20 cellular contexts compared by ENCODE assay signal in the genomic region with DNA sequence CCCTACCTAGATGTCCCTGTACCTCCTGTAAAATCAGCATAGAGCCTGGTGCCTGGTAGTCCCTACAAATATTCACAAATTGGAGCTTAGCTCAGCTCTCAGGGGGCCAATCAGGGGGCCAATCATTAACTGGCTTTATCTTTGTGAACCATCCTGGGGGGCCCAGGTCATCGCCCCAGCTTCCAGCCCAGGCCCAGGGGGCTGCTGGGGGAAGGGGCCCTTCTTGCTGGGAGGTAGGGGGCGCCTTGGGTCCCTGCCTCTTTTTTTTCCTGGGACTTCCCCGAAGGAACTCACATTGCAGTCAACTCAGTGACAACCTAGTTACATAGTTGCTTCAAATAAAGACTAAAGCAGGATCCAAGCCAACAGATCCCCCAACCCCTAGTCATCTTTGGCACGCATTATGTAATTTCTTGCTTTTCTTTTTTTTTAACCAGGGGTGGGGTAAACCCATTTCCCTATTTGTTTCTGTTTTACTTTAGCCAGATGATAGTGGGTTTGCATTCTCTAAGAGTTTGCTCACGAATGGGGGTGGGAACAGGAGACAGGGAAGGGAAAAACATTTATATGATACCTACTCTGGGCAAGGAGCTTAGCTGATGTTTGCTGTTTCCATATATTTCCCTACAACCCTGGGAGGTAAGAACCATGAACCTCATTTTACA. TPM values are rescaled to one million over a fixed set of nuclear protein-coding genes. Genes with fewer than 3 reads are reported as not detected.
DNase-seq lines count a peak whose midpoint lies in the region; ATAC-seq, FAIRE-seq and TF ChIP-seq lines count a peak whose summit lies in the region.
"Had no signal": no experiment of that assay in that cellular context is flagged by ENCODE, and none has a peak within 500 bp of the region (broad histone marks: within the 10 kb centered on the region; RNA-seq: fewer than 3 reads in every experiment).

No MANE protein-coding gene starts in this region.

- H3K4me2 ChIP-seq in K562 (ENCODE audit: insufficient read depth, low read length), result no peak overlapping the region
- H3K4me2 ChIP-seq in Karpas-422 (ENCODE audit: low read depth, low read length, poor library complexity, severe bottlenecking), result no peak overlapping the region

- no peaks in the 10 kb centered on the region for H3K9me1 ChIP-seq in K562 (ENCODE audit: control insufficient read depth, insufficient read depth, low read length)

- H3K79me2 ChIP-seq in K562 (ENCODE audit: control insufficient read depth, insufficient read depth, low read length), result no peaks in the 10 kb centered on the region
- no peaks in the 10 kb centered on the region for H3K79me2 ChIP-seq in Karpas-422 (ENCODE audit: low read length)

- H3K27ac Mint-ChIP-seq in naive thymus-derived CD4-positive, alpha-beta T cell, result peak overlapping the region in 1 of 9 donors; percentile 36
- no peak overlapping the region for H3K27ac Mint-ChIP-seq in CD4-positive, alpha-beta T cell
- H3K27ac Mint-ChIP-seq: activated naive CD4-positive, alpha-beta T cell treated with anti-CD3 and anti-CD28 coated beads, Interleukin-2, amount 50 U/mL, for 24 hours; stimulated activated naive CD8-positive, alpha-beta T cell treated with anti-CD3 and anti-CD28 coated beads, Interleukin-15, Interleukin-2, amounts not matched to agents 100 ng/mL and 50 ng/mL, for 24 hours had no signal

- no peaks in the 10 kb centered on the region for H3K9me2 ChIP-seq in Karpas-422 (replicated peaks; ENCODE audit: insufficient read depth, low read length)

- no TSS peak for BruUV-seq in K562 (replicated peaks; lab: Mats Ljungman, UMichigan)

- H3K9ac ChIP-seq in K562 (ENCODE audit: insufficient read depth in 1 of 2, low read depth in 2 of 2, low read length in 2 of 2) (peak overlapping the region in 1 of 2 experiments; percentile 14; a peak in 1 of 4 replicates), Karpas-422 (ENCODE audit: low read length) (no peak overlapping the region)

- H3K9me3 ChIP-seq in K562 (replicated peaks; ENCODE audit: control insufficient read depth, insufficient read depth, low read depth, low read length), result no peaks in the 10 kb centered on the region
- no peaks in the 10 kb centered on the region for H3K9me3 ChIP-seq in naive thymus-derived CD4-positive, alpha-beta T cell (ENCODE audit: control insufficient read depth in 2 of 3, low read length in 3 of 3)
- H3K9me3 ChIP-seq in Karpas-422 (ENCODE audit: low read length), result no peaks in the 10 kb centered on the region
- no peaks in the 10 kb centered on the region for H3K9me3 ChIP-seq in CD4-positive, alpha-beta T cell (ENCODE audit: control insufficient read depth, low read length)
- H3K9me3 ChIP-seq: MG63 had no signal

- no peak for TF ChIP-seq POLR2A in K562 (conservative IDR thresholded peaks at IDR 0.05)

- CTCF ChIA-PET in K562 (lab: Yijun Ruan, JAX; ENCODE audit: low intra/inter-chr PET ratio), result interaction anchor here (0.7 kb wide), 1 partner anchor 314 kb away, joined by 3 read pairs; no protein-coding TSS in a partner anchor
- CTCF ChIA-PET in naive thymus-derived CD4-positive, alpha-beta T cell (lab: Charles Lee), result interaction anchor here (1.8 to 2.9 kb wide), 2 partner anchors 311 to 316 kb away, joined by 6 to 10 read pairs; no protein-coding TSS in a partner anchor
- CTCF ChIA-PET in CD4-positive, alpha-beta T cell (lab: Charles Lee), result no interaction called here

- no peak overlapping the region for H3K4me3 Mint-ChIP-seq in naive thymus-derived CD4-positive, alpha-beta T cell
- no peak overlapping the region for H3K4me3 Mint-ChIP-seq in CD4-positive, alpha-beta T cell
- H3K4me3 Mint-ChIP-seq: activated naive CD4-positive, alpha-beta T cell treated with anti-CD3 and anti-CD28 coated beads, Interleukin-2, amount 50 U/mL, for 24 hours; stimulated activated naive CD8-positive, alpha-beta T cell treated with anti-CD3 and anti-CD28 coated beads, Interleukin-15, Interleukin-2, amounts not matched to agents 100 ng/mL and 50 ng/mL, for 24 hours had no signal

- H3K9me3 Mint-ChIP-seq in naive thymus-derived CD4-positive, alpha-beta T cell, result no peaks in the 10 kb centered on the region
- no peaks in the 10 kb centered on the region for H3K9me3 Mint-ChIP-seq in CD4-positive, alpha-beta T cell
- H3K9me3 Mint-ChIP-seq: activated naive CD4-positive, alpha-beta T cell treated with anti-CD3 and anti-CD28 coated beads, Interleukin-2, amount 50 U/mL, for 24 hours; stimulated activated naive CD8-positive, alpha-beta T cell treated with anti-CD3 and anti-CD28 coated beads, Interleukin-15, Interleukin-2, amounts not matched to agents 100 ng/mL and 50 ng/mL, for 24 hours had no signal

- peaks cover 0 to 15% (median 0%) of the 10 kb centered on the region in 5 donors for H3K27me3 Mint-ChIP-seq in naive thymus-derived CD4-positive, alpha-beta T cell
- peaks cover 4% of the 10 kb centered on the region for H3K27me3 Mint-ChIP-seq in CD4-positive, alpha-beta T cell

- peaks cover 0 to 6% (median 0%) of the 10 kb centered on the region in 7 donors for H3K4me1 Mint-ChIP-seq in naive thymus-derived CD4-positive, alpha-beta T cell
- no peaks in the 10 kb centered on the region for H3K4me1 Mint-ChIP-seq in CD4-positive, alpha-beta T cell (ENCODE audit: low read depth)
- H3K4me1 Mint-ChIP-seq: activated naive CD4-positive, alpha-beta T cell treated with anti-CD3 and anti-CD28 coated beads, Interleukin-2, amount 50 U/mL, for 24 hours had no signal

- H4K20me1 ChIP-seq in K562 (replicated peaks; ENCODE audit: control insufficient read depth, insufficient read depth, low read length), result no peaks in the 10 kb centered on the region
- H4K20me1 ChIP-seq in Karpas-422 (ENCODE audit: insufficient read depth, low read depth, low read length), result no peaks in the 10 kb centered on the region

- H3K27ac ChIP-seq in K562 (ENCODE audit: extremely low read depth, low read depth, low read length) (no peak overlapping the region), Karpas-422 (ENCODE audit: low read length) (no peak overlapping the region)
- no peak overlapping the region for H3K27ac ChIP-seq in naive thymus-derived CD4-positive, alpha-beta T cell (ENCODE audit: low read depth, low read length)
- H3K27ac ChIP-seq in CD4-positive, alpha-beta T cell (ENCODE audit: low read depth, low read length), result no peak overlapping the region
- H3K27ac ChIP-seq: cardiac muscle cell had no signal

- H3K27me3 ChIP-seq in K562 (ENCODE audit: control insufficient read depth in 2 of 2, insufficient read depth in 2 of 2, low read length in 2 of 2) (peaks cover 10 to 31% of the 10 kb centered on the region in 2 experiments; a peak in 4 of 5 replicates), Karpas-422 (ENCODE audit: low read length) (no peaks in the 10 kb centered on the region)
- no peaks in the 10 kb centered on the region for H3K27me3 ChIP-seq in naive thymus-derived CD4-positive, alpha-beta T cell (ENCODE audit: control insufficient read depth in 2 of 2, insufficient read depth in 2 of 2, low read length in 2 of 2)
- H3K27me3 ChIP-seq in CD4-positive, alpha-beta T cell (ENCODE audit: control insufficient read depth, insufficient read depth, low read length), result no peaks in the 10 kb centered on the region
- H3K27me3 ChIP-seq: cardiac muscle cell, MG63 had no signal

- no peak for TF ChIP-seq RAD21 in Ishikawa (IDR thresholded peaks at IDR 0.05; ENCODE audit: low read depth)
- TF ChIP-seq RAD21 in K562 (CRISPR knock-in tag; conservative IDR thresholded peaks at IDR 0.05 in 1 of 2, IDR thresholded peaks at IDR 0.05 in 1 of 2), result no peak

- in situ Hi-C loops in K562 (cut with MboI), result no loop called here

- peak; percentile 32 for FAIRE-seq in K562 (lab: Jason Lieb, UNC)
- FAIRE-seq: TTC549 had no signal

- no peak for TF ChIP-seq CTCF in AG10803 (conservative IDR thresholded peaks at IDR 0.05; ENCODE audit: low read length)
- TF ChIP-seq CTCF in K562 (IDR thresholded peaks at IDR 0.05 in 2 of 3, conservative IDR thresholded peaks at IDR 0.05 in 1 of 3; ENCODE audit: insufficient read depth in 2 of 3, low read depth in 1 of 3, low read length in 3 of 3), result no peak
- no peak for TF ChIP-seq CTCF in CD4-positive, alpha-beta T cell (IDR thresholded peaks at IDR 0.05)

- TF ChIP-seq EP300 in Ishikawa (IDR thresholded peaks at IDR 0.05; ENCODE audit: borderline replicate concordance) (no peak), K562 (IDR thresholded peaks at IDR 0.05; ENCODE audit: low read length) (no peak)

- 7% methylated on average over 5 of the region's 5 CpGs for WGBS in K562 (ENCODE audit: insufficient coverage, low coverage, missing lambda C conversion rate)

- H2AFZ ChIP-seq in K562 (ENCODE audit: low read depth, low read length) (no peak overlapping the region), Karpas-422 (ENCODE audit: low read length) (no peak overlapping the region)

- H3K4me3 ChIP-seq in AG10803 (ENCODE audit: low read length) (no peak overlapping the region), K562 (no peak overlapping the region), Karpas-422 (ENCODE audit: low read length) (no peak overlapping the region)
- H3K4me3 ChIP-seq in naive thymus-derived CD4-positive, alpha-beta T cell (ENCODE audit: low read length), result no peak overlapping the region
- H3K4me3 ChIP-seq: cardiac muscle cell, MG63 had no signal

- ATAC-seq in K562 (no peak), HG03521 (IDR thresholded peaks at IDR 0.05; ENCODE audit: unreplicated experiment) (no peak), GM18520 (IDR thresholded peaks at IDR 0.05; ENCODE audit: unreplicated experiment) (no peak)
- peak; percentile 59 for ATAC-seq in naive thymus-derived CD4-positive, alpha-beta T cell
- no peak for ATAC-seq in CD4-positive, alpha-beta T cell (ENCODE audit: poor library complexity)
- ATAC-seq: HCT116, left colon, Panc1, SK-N-SH treated with all-trans-retinoic acid at 6 μM for 48 hours had no signal

- H3K36me3 ChIP-seq in K562 (ENCODE audit: control insufficient read depth, insufficient read depth, low read length) (no peaks in the 10 kb centered on the region), Karpas-422 (ENCODE audit: insufficient read depth, low read length) (no peaks in the 10 kb centered on the region)
- no peaks in the 10 kb centered on the region for H3K36me3 ChIP-seq in naive thymus-derived CD4-positive, alpha-beta T cell (ENCODE audit: control insufficient read depth in 2 of 3, insufficient read depth in 3 of 3, low read length in 3 of 3)
- H3K36me3 ChIP-seq: cardiac muscle cell, MG63 had no signal

- intact Hi-C loops in K562 (cut with micrococcal nuclease), result no loop called here
- intact Hi-C loops in naive thymus-derived CD4-positive, alpha-beta T cell (cut with micrococcal nuclease), result no loop called here
- intact Hi-C loops in CD4-positive, alpha-beta T cell (cut with DNase I, micrococcal nuclease), result loop anchor here (10.0 kb wide), 2 partner anchors 98 to 158 kb away; no protein-coding TSS in a partner anchor

- peaks cover 6 to 9% of the 10 kb centered on the region in 2 experiments; a peak in 4 of 5 replicates for H3K4me1 ChIP-seq in K562 (replicated peaks in 1 of 2; ENCODE audit: control insufficient read depth in 2 of 2, insufficient read depth in 2 of 2, low read length in 2 of 2)
- H3K4me1 ChIP-seq in naive thymus-derived CD4-positive, alpha-beta T cell (ENCODE audit: control insufficient read depth in 2 of 2, insufficient read depth in 2 of 2, low read length in 2 of 2), result no peaks in the 10 kb centered on the region
- no peaks in the 10 kb centered on the region for H3K4me1 ChIP-seq in Karpas-422 (ENCODE audit: low read length)

- POLR2A ChIA-PET in K562 (lab: Yijun Ruan, JAX), result interaction anchor here (1.0 to 2.1 kb wide), 6 partner anchors 10 to 75 kb away, joined by 3 to 17 read pairs (median 4); partner anchors contain the start of gene MRPS18A
- POLR2A ChIA-PET in naive thymus-derived CD4-positive, alpha-beta T cell (lab: Charles Lee), result interaction anchor here (0.9 kb wide), 1 partner anchor 316 kb away, joined by 3 read pairs; no protein-coding TSS in a partner anchor
- POLR2A ChIA-PET in CD4-positive, alpha-beta T cell (lab: Charles Lee), result no interaction called here

- DNase-seq in AG10803 (ENCODE audit: low read depth), result peak; percentile 48
- DNase-seq in K562 (ENCODE audit: extremely low read depth in 1 of 4, low spot score in 3 of 4), result no peak
- no peak for DNase-seq in naive thymus-derived CD4-positive, alpha-beta T cell
- no peak for DNase-seq in Karpas-422
- DNase-seq in CD4-positive, alpha-beta T cell, result no peak
- DNase-seq: GF-D8, left colon, MG63, NCI-H2029 treated with DMSO at 0.1 percent for 48 hours, NCI-H524 treated with DMSO at 0.1 percent for 48 hours had no signal

- H3K36me3 Mint-ChIP-seq in naive thymus-derived CD4-positive, alpha-beta T cell, result no peaks in the 10 kb centered on the region
- no peaks in the 10 kb centered on the region for H3K36me3 Mint-ChIP-seq in CD4-positive, alpha-beta T cell (ENCODE audit: low read depth)
- H3K36me3 Mint-ChIP-seq: activated naive CD4-positive, alpha-beta T cell treated with anti-CD3 and anti-CD28 coated beads, Interleukin-2, amount 50 U/mL, for 24 hours had no signal

RNA-seq across cellular contexts. Expression of gene VEGFA, which starts 6.7 kb away (rescaled TPM):
- total RNA-seq in K562 (2011; cell fraction: chromatin; rRNA removed; ENCODE audit: low replicate concordance), result 511 and 945 TPM in 2 replicates
- total RNA-seq in K562 (2011; cell fraction: nucleolus; rRNA removed), result 536 and 553 TPM in 2 replicates
- total RNA-seq in K562 (2011; cell fraction: nucleoplasm; rRNA removed), result 559 and 592 TPM in 2 replicates
- total RNA-seq in K562 (2014; rRNA removed) (124 and 144 TPM in 2 replicates), K562 (2014; rRNA removed; fragmentation: Illumina TruSeq; extraction: Trizol) (66.5 and 70.7 TPM in 2 replicates), K562 (2015; rRNA removed; fragmentation: Illumina TruSeq; extraction: Trizol) (25.8 and 27.0 TPM in 2 replicates), K562 (2021) (131 and 159 TPM in 2 replicates)
- polyA plus RNA-seq in K562 (2011; rRNA removed) (271 and 467 TPM in 2 replicates), K562 (2014; fragmentation: Illumina TruSeq; extraction: Trizol) (134 and 172 TPM in 2 replicates), K562 (2014; fragmentation: Nextera tagmentation; extraction: Ambion mirVana) (10 to 100 TPM; 14.0 to 16.0 TPM), K562 (2014; rRNA removed) (179 and 182 TPM in 2 replicates)
- polyA plus RNA-seq in K562 (2011; cell fraction: cytosol; rRNA removed), result 222 and 346 TPM in 2 replicates
- polyA plus RNA-seq in K562 (2011; cell fraction: nucleus; rRNA removed), result 1,880 and 1,961 TPM in 2 replicates
- polyA plus RNA-seq in K562 (2012), result 112 and 555 TPM in 2 replicates
- 359 and 374 TPM in 2 replicates for polyA minus RNA-seq in K562 (2011; rRNA and poly(A)+ RNA removed)
- polyA minus RNA-seq in K562 (2011; cell fraction: cytosol; rRNA and poly(A)+ RNA removed), result 79.8 and 123 TPM in 2 replicates
- polyA minus RNA-seq in K562 (2011; cell fraction: nucleus; rRNA and poly(A)+ RNA removed), result 310 and 397 TPM in 2 replicates
- total RNA-seq in naive thymus-derived CD4-positive, alpha-beta T cell, result 10 to 100 TPM in 3 of 5 experiments, under 1 TPM in 2; 0.60 to 72.1 (median 19.4) TPM
- polyA plus RNA-seq in naive thymus-derived CD4-positive, alpha-beta T cell, result under 1 TPM in 1 of 2 donors, not detected in 1; 0.26 TPM
- 146 and 217 TPM in 2 replicates for total RNA-seq in Karpas-422 (2014; rRNA removed; shearing (Covaris generic); ENCODE audit: low replicate concordance)
- total RNA-seq in CD4-positive, alpha-beta T cell, result 1 to 10 TPM; 3.5 to 3.7 TPM

Comparison
In these comparisons a context has a peak if more than half of its experiments do, and no peak if none do; other contexts are left out.
1. intact Hi-C loops: an anchor here in CD4-positive, alpha-beta T cell (10.0 kb wide); none called in K562 and naive thymus-derived CD4-positive, alpha-beta T cell.